ENCODE assay signal across 1 cellular context in genomic region chr19:18701250-18701608, GRCh38.
TF ChIP-seq lines count a peak whose summit lies in the region.

No MANE protein-coding gene starts in this region.

TF ChIP-seq in GM23338, 12 proteins besides CTCF, POLR2A, EP300 and RAD21 (continued from another document):
- TF ChIP-seq ZNF462 (CRISPR knock-in tag; IDR thresholded peaks at IDR 0.05): no peak
- no peak for TF ChIP-seq NANOG (IDR thresholded peaks at IDR 0.05; ENCODE audit: borderline replicate concordance)
